In genomic region chr1:45913925-45914501, GRCh38 we compare ENCODE assay signal across 13 cellular contexts.
DNase-seq lines count a peak whose midpoint lies in the region; ATAC-seq and TF ChIP-seq lines count a peak whose summit lies in the region.
"Had no signal": no experiment of that assay in that cellular context is flagged by ENCODE, and none has a peak within 500 bp of the region (broad histone marks: within the 10 kb centered on the region; RNA-seq: fewer than 3 reads in every experiment).

No MANE protein-coding gene starts in this region.

- H3K4me1 Mint-ChIP-seq in activated naive CD8-positive, alpha-beta T cell treated with anti-CD3 and anti-CD28 coated beads for 36 hours, result peaks cover 7% of the 10 kb centered on the region
- H3K4me1 Mint-ChIP-seq: stimulated activated naive CD8-positive, alpha-beta T cell treated with anti-CD3 and anti-CD28 coated beads, Interleukin-15, amount 100 ng/mL, for 72 hours had no signal

- H3K27ac ChIP-seq in Panc1 (ENCODE audit: low read length), result peak overlapping the region; percentile 5; the same call in 1 of the 2 replicates
- peak overlapping the region; percentile 95 for H3K27ac ChIP-seq in mesodermal cell (ENCODE audit: low read depth, low read length, severe bottlenecking)
- H3K27ac ChIP-seq in stomach, result peak overlapping the region in 4 of 5 donors; percentile 11 to 73 (median 60)
- H3K27ac ChIP-seq in dorsolateral prefrontal cortex, result peak overlapping the region in 6 of 59 donors; percentile 3 to 36 (median 25)
- H3K27ac ChIP-seq: C4-2B, prostate gland, SJSA1 had no signal

- H3K4me3 Mint-ChIP-seq in activated naive CD8-positive, alpha-beta T cell treated with anti-CD3 and anti-CD28 coated beads for 36 hours, result no peak overlapping the region
- H3K4me3 Mint-ChIP-seq: stimulated activated naive CD8-positive, alpha-beta T cell treated with anti-CD3 and anti-CD28 coated beads, Interleukin-15, amount 100 ng/mL, for 72 hours had no signal

- WGBS in mesodermal cell (ENCODE audit: insufficient coverage in 2 of 2), 2 experiments, result 71 to 78% methylated on average over 1 of the region's 2 CpGs
- 50 to 62% (median 54%) methylated on average over 2 of the region's 2 CpGs for WGBS in stomach, 5 donors

- POLR2A ChIA-PET in Panc1 (lab: Charles Lee), result no interaction called here

- ATAC-seq in Panc1 (no peak), HG02759 (IDR thresholded peaks at IDR 0.05; ENCODE audit: unreplicated experiment) (no peak)

- CTCF ChIA-PET in Panc1 (lab: Charles Lee), result no interaction called here

- intact Hi-C loops in Panc1 (cut with micrococcal nuclease; ENCODE audit: unreplicated experiment) (no loop called here), stomach (cut with DNase I; ENCODE audit: low total_unique reads) (no loop called here), dorsolateral prefrontal cortex (cut with DNase I) (no loop called here)

- H3K9me3 ChIP-seq in Panc1 (ENCODE audit: control insufficient read depth, insufficient read depth, low read depth, low read length) (no peaks in the 10 kb centered on the region), mesodermal cell (ENCODE audit: control insufficient read depth, low read length) (no peaks in the 10 kb centered on the region), stomach (no peaks in the 10 kb centered on the region)
- H3K9me3 ChIP-seq: prostate gland, SJSA1 had no signal

- H3K4me1 ChIP-seq in Panc1 (ENCODE audit: control insufficient read depth, insufficient read depth, low read length) (peaks cover 10% of the 10 kb centered on the region; the same call in 1 of the 2 replicates), mesodermal cell (ENCODE audit: control insufficient read depth, insufficient read depth, low read length, poor library complexity, severe bottlenecking) (peaks cover 26% of the 10 kb centered on the region), stomach (peaks cover 0 to 38% (median 7%) of the 10 kb centered on the region in 4 donors)
- H3K4me1 ChIP-seq: prostate gland, SJSA1 had no signal

- no peak for TF ChIP-seq POLR2A in stomach (IDR thresholded peaks at IDR 0.05)

- H3K27me3 Mint-ChIP-seq in activated naive CD8-positive, alpha-beta T cell treated with anti-CD3 and anti-CD28 coated beads for 36 hours, result no peaks in the 10 kb centered on the region
- H3K27me3 Mint-ChIP-seq: stimulated activated naive CD8-positive, alpha-beta T cell treated with anti-CD3 and anti-CD28 coated beads, Interleukin-15, amount 100 ng/mL, for 72 hours had no signal

- no peaks in the 10 kb centered on the region for H3K9me3 Mint-ChIP-seq in activated naive CD8-positive, alpha-beta T cell treated with anti-CD3 and anti-CD28 coated beads for 36 hours
- H3K9me3 Mint-ChIP-seq: stimulated activated naive CD8-positive, alpha-beta T cell treated with anti-CD3 and anti-CD28 coated beads, Interleukin-15, amount 100 ng/mL, for 72 hours had no signal

- H3K36me3 ChIP-seq in Panc1 (ENCODE audit: control insufficient read depth, insufficient read depth, low read length) (no peaks in the 10 kb centered on the region), mesodermal cell (ENCODE audit: control insufficient read depth, insufficient read depth, low read length) (peaks cover 11% of the 10 kb centered on the region), stomach (peaks cover 0 to 5% (median 0%) of the 10 kb centered on the region in 4 donors)
- H3K36me3 ChIP-seq: prostate gland, SJSA1 had no signal

- no peaks in the 10 kb centered on the region for H3K36me3 Mint-ChIP-seq in activated naive CD8-positive, alpha-beta T cell treated with anti-CD3 and anti-CD28 coated beads for 36 hours

- H3K27me3 ChIP-seq in Panc1 (ENCODE audit: control insufficient read depth, insufficient read depth, low read length) (no peaks in the 10 kb centered on the region), stomach (no peaks in the 10 kb centered on the region), dorsolateral prefrontal cortex (no peaks in the 10 kb centered on the region)
- H3K27me3 ChIP-seq: SJSA1 had no signal

- no peak overlapping the region for H3K27ac Mint-ChIP-seq in activated naive CD8-positive, alpha-beta T cell treated with anti-CD3 and anti-CD28 coated beads for 36 hours
- H3K27ac Mint-ChIP-seq: stimulated activated naive CD8-positive, alpha-beta T cell treated with anti-CD3 and anti-CD28 coated beads, Interleukin-15, amount 100 ng/mL, for 72 hours had no signal

- no peak overlapping the region for H3K4me3 ChIP-seq in Panc1 (ENCODE audit: low read depth in 2 of 2, low read length in 2 of 2)
- H3K4me3 ChIP-seq in mesodermal cell (ENCODE audit: extremely low read depth, insufficient read depth, low read length, poor library complexity, severe bottlenecking), result no peak overlapping the region
- H3K4me3 ChIP-seq in stomach, result no peak overlapping the region
- peak overlapping the region in 6 of 59 donors; percentile 0 to 34 (median 8) for H3K4me3 ChIP-seq in dorsolateral prefrontal cortex
- H3K4me3 ChIP-seq: lung, prostate gland, SJSA1 had no signal

- no peak for TF ChIP-seq CTCF in Panc1 (IDR thresholded peaks at IDR 0.05)
- no peak for TF ChIP-seq CTCF in stomach (IDR thresholded peaks at IDR 0.05)
- TF ChIP-seq CTCF in dorsolateral prefrontal cortex (IDR thresholded peaks at IDR 0.05 in 54 of 56, conservative IDR thresholded peaks at IDR 0.05 in 2 of 56; ENCODE audit: low read depth in 1 of 56, partially characterized antibody in 56 of 56), result no peak

- in situ Hi-C loops in Panc1 (cut with HindIII; ENCODE audit: low pct_unique_long_range_greater_than_20kb, low sequenced_read_pairs), result no loop called here

- no peak for TF ChIP-seq EP300 in stomach (IDR thresholded peaks at IDR 0.05)

- DNase-seq in Panc1 (ENCODE audit: low read depth, low spot score), result no peak
- peak; percentile 4 for DNase-seq in fibroblast of gingiva (ENCODE audit: low read depth)
- DNase-seq in stomach, result no peak
- no peak for DNase-seq in activated naive CD8-positive, alpha-beta T cell treated with anti-CD3 and anti-CD28 coated beads for 36 hours
- DNase-seq in dorsolateral prefrontal cortex, result no peak
- DNase-seq in activated CD4-positive, alpha-beta T cell treated with anti-CD3 and anti-CD28 coated beads, Interleukin-2, amount 50 U/mL, for 1 hour, result no peak
- DNase-seq: stimulated activated naive CD8-positive, alpha-beta T cell treated with anti-CD3 and anti-CD28 coated beads, Interleukin-15, amount 100 ng/mL, for 72 hours had no signal

- BruUV-seq in Panc1 (replicated peaks; lab: Mats Ljungman, UMichigan), result TSS peak; percentile 23
